Comparison of ENCODE assay signal across 9 cellular contexts in the genomic region with DNA sequence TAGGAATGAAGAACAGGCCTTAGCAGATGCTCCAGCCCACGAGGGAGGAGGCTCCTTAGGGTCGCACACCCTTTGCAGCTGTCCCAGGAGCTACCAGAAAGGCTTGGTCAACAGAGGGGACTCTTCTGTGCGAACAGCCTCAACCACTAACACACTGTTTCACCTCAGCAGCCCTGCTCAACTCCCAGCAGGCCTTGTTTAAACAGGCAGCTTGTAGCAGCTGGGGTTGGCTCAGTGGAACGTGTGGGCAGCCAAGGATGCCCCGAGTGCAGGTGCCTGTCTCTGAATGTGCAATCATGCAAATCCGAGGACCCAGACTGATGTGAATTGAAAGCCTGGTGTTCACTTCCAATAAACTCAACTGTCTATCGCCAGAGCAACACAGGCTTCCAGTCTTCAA.
DNase-seq lines count a peak whose midpoint lies in the region; ATAC-seq and TF ChIP-seq lines count a peak whose summit lies in the region.
"Had no signal": no experiment of that assay in that cellular context is flagged by ENCODE, and none has a peak within 500 bp of the region (broad histone marks: within the 10 kb centered on the region; RNA-seq: fewer than 3 reads in every experiment).

No MANE protein-coding gene starts in this region.

- H3K36me3 Mint-ChIP-seq in glutamatergic neuron (ENCODE audit: unreplicated experiment) (peaks cover 20% of the 10 kb centered on the region), osteocyte (ENCODE audit: unreplicated experiment) (no peaks in the 10 kb centered on the region), endothelial cell (ENCODE audit: low read depth, unreplicated experiment) (no peaks in the 10 kb centered on the region)

- H3K27ac Mint-ChIP-seq in glutamatergic neuron (ENCODE audit: unreplicated experiment) (no peak overlapping the region), osteocyte (ENCODE audit: unreplicated experiment) (no peak overlapping the region), endothelial cell (ENCODE audit: unreplicated experiment) (no peak overlapping the region)

- peaks cover 2% of the 10 kb centered on the region for H3K27me3 Mint-ChIP-seq in glutamatergic neuron (ENCODE audit: unreplicated experiment)
- no peaks in the 10 kb centered on the region for H3K27me3 Mint-ChIP-seq in osteocyte (ENCODE audit: unreplicated experiment)
- peaks cover 3% of the 10 kb centered on the region for H3K27me3 Mint-ChIP-seq in endothelial cell (ENCODE audit: unreplicated experiment)

- ATAC-seq in GM18861 (IDR thresholded peaks at IDR 0.05; ENCODE audit: unreplicated experiment): peak; percentile 95
- ATAC-seq in GM21576 (IDR thresholded peaks at IDR 0.05; ENCODE audit: unreplicated experiment): peak; percentile 93
- ATAC-seq in omental fat pad (ENCODE audit: low FRiP score): no peak

- no peaks in the 10 kb centered on the region for H3K36me3 ChIP-seq in KOPT-K1 (ENCODE audit: insufficient read depth, low read length)
- H3K36me3 ChIP-seq: right lobe of liver had no signal

- no peak overlapping the region for H3K4me3 Mint-ChIP-seq in glutamatergic neuron (ENCODE audit: unreplicated experiment)
- H3K4me3 Mint-ChIP-seq in osteocyte (ENCODE audit: unreplicated experiment): no peak overlapping the region
- H3K4me3 Mint-ChIP-seq in endothelial cell (ENCODE audit: unreplicated experiment): no peak overlapping the region

- H3K9me3 ChIP-seq in KOPT-K1 (ENCODE audit: insufficient read depth, low read length, poor library complexity, severe bottlenecking): peaks cover 17% of the 10 kb centered on the region
- H3K9me3 ChIP-seq: right lobe of liver had no signal

- DNase-seq in glutamatergic neuron (peak; percentile 28), osteocyte (ENCODE audit: extremely low spot score, unreplicated experiment) (no peak), omental fat pad (ENCODE audit: low spot score) (no peak), endothelial cell (ENCODE audit: low spot score) (no peak), 8988T (no peak)
- DNase-seq: right lobe of liver had no signal

- H3K4me1 Mint-ChIP-seq in glutamatergic neuron (ENCODE audit: low read depth, unreplicated experiment): peaks cover 16% of the 10 kb centered on the region
- H3K4me1 Mint-ChIP-seq in osteocyte (ENCODE audit: unreplicated experiment): no peaks in the 10 kb centered on the region
- H3K4me1 Mint-ChIP-seq in endothelial cell (ENCODE audit: unreplicated experiment): peaks cover 7% of the 10 kb centered on the region

- H3K9me3 Mint-ChIP-seq in glutamatergic neuron (ENCODE audit: unreplicated experiment) (peaks cover 2% of the 10 kb centered on the region), osteocyte (ENCODE audit: unreplicated experiment) (peaks cover under 1% of the 10 kb centered on the region), endothelial cell (ENCODE audit: unreplicated experiment) (no peaks in the 10 kb centered on the region)

- peak overlapping the region; percentile 11 for H3K27ac ChIP-seq in KOPT-K1 (ENCODE audit: low read depth, low read length, poor library complexity, severe bottlenecking)
- H3K27ac ChIP-seq: right lobe of liver had no signal

- TF ChIP-seq CTCF in glutamatergic neuron (IDR thresholded peaks at IDR 0.05; ENCODE audit: partially characterized antibody, unreplicated experiment): no peak
- TF ChIP-seq CTCF in osteocyte (IDR thresholded peaks at IDR 0.05): no peak
- TF ChIP-seq CTCF in omental fat pad (IDR thresholded peaks at IDR 0.05): no peak
- TF ChIP-seq CTCF in endothelial cell (IDR thresholded peaks at IDR 0.05; ENCODE audit: unreplicated experiment): no peak
